In the genomic region with DNA sequence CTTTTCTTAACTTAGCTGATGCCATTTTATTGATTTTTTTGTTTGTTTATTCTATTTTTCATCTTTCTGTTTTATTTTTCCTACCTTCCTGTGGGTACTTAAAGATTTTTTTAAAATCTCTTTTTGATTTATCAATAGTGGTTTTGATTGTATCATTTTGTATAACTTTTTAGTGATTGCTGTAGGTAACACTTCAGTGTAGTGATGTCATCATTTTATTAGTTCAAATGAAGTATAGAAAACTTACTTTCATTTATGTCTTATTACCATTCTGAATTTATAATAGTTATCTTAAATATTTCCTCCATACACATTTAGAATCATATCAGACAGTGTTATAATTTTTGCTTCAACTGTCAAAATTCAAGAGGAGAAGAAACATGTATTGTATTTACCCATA, we compare ENCODE assay signal across 20 cellular contexts.
DNase-seq lines count a peak whose midpoint lies in the region; ATAC-seq and FAIRE-seq lines count a peak whose summit lies in the region.
"Had no signal": no experiment of that assay in that cellular context is flagged by ENCODE, and none has a peak within 500 bp of the region (broad histone marks: within the 10 kb centered on the region; RNA-seq: fewer than 3 reads in every experiment).

No MANE protein-coding gene starts in this region.

- peaks cover 10% of the 10 kb centered on the region for H3K9me3 Mint-ChIP-seq in activated naive CD8-positive, alpha-beta T cell treated with anti-CD3 and anti-CD28 coated beads for 36 hours
- peaks cover 20% of the 10 kb centered on the region for H3K9me3 Mint-ChIP-seq in activated naive CD8-positive, alpha-beta T cell treated with anti-CD3 and anti-CD28 coated beads, Interleukin-2, amount 50 U/mL, for 24 hours

- H3K4me1 ChIP-seq in small intestine (ENCODE audit: control insufficient read depth in 2 of 2, insufficient read depth in 1 of 2, low read depth in 1 of 2, low read length in 1 of 2): no peaks in the 10 kb centered on the region

- peaks cover 24% of the 10 kb centered on the region for H3K4me1 Mint-ChIP-seq in activated naive CD8-positive, alpha-beta T cell treated with anti-CD3 and anti-CD28 coated beads for 36 hours
- H3K4me1 Mint-ChIP-seq in activated naive CD8-positive, alpha-beta T cell treated with anti-CD3 and anti-CD28 coated beads, Interleukin-2, amount 50 U/mL, for 24 hours: peaks cover 46% of the 10 kb centered on the region

- no peaks in the 10 kb centered on the region for H3K27me3 ChIP-seq in small intestine (ENCODE audit: control insufficient read depth in 2 of 2, insufficient read depth in 2 of 2, low read length in 2 of 2)
- H3K27me3 ChIP-seq: BLaER1 had no signal

- no peak overlapping the region for H3K4me3 Mint-ChIP-seq in activated naive CD8-positive, alpha-beta T cell treated with anti-CD3 and anti-CD28 coated beads for 36 hours
- H3K4me3 Mint-ChIP-seq in activated naive CD8-positive, alpha-beta T cell treated with anti-CD3 and anti-CD28 coated beads, Interleukin-2, amount 50 U/mL, for 24 hours: no peak overlapping the region
- H3K4me3 Mint-ChIP-seq: CD8-positive, alpha-beta T cell; IgD-negative memory B cell had no signal

- peak; percentile 37 for FAIRE-seq in TTC549 (lab: Jason Lieb, UNC)
- peak; percentile 73 for FAIRE-seq in colon (lab: Jason Lieb, UNC)
- peak; percentile 94 for FAIRE-seq in small intestine (lab: Jason Lieb, UNC)
- FAIRE-seq: HTR-8/SVneo had no signal

- DNase-seq in activated naive CD8-positive, alpha-beta T cell treated with anti-CD3 and anti-CD28 coated beads for 36 hours: no peak
- DNase-seq in activated naive CD8-positive, alpha-beta T cell treated with anti-CD3 and anti-CD28 coated beads, Interleukin-2, amount 50 U/mL, for 24 hours: no peak
- DNase-seq in small intestine (no peak), C1 segment of cervical spinal cord (lab: John Stamatoyannopoulos, UW) (no peak), NAMALWA (ENCODE audit: low spot score) (no peak)
- DNase-seq: 8988T; Calu3; CD8-positive, alpha-beta T cell; DMS 273 treated with DMSO at 0.1 percent for 48 hours; DMS53; GDM1; GOT3; H7 had no signal

- no peaks in the 10 kb centered on the region for H3K27me3 Mint-ChIP-seq in activated naive CD8-positive, alpha-beta T cell treated with anti-CD3 and anti-CD28 coated beads for 36 hours
- H3K27me3 Mint-ChIP-seq in activated naive CD8-positive, alpha-beta T cell treated with anti-CD3 and anti-CD28 coated beads, Interleukin-2, amount 50 U/mL, for 24 hours: no peaks in the 10 kb centered on the region
- H3K27me3 Mint-ChIP-seq: IgD-negative memory B cell had no signal

- H3K36me3 Mint-ChIP-seq in activated naive CD8-positive, alpha-beta T cell treated with anti-CD3 and anti-CD28 coated beads for 36 hours: peaks cover 27% of the 10 kb centered on the region
- peaks cover 23% of the 10 kb centered on the region for H3K36me3 Mint-ChIP-seq in activated naive CD8-positive, alpha-beta T cell treated with anti-CD3 and anti-CD28 coated beads, Interleukin-2, amount 50 U/mL, for 24 hours (ENCODE audit: low read depth)

- H3K36me3 ChIP-seq in small intestine (ENCODE audit: control insufficient read depth in 2 of 2, insufficient read depth in 2 of 2, low read length in 2 of 2): peaks cover 0 to 3% of the 10 kb centered on the region in 2 donors

- no peaks in the 10 kb centered on the region for H3K9me3 ChIP-seq in small intestine (ENCODE audit: control insufficient read depth, low read depth)

- no peak for ATAC-seq in activated naive CD8-positive, alpha-beta T cell treated with anti-CD3 and anti-CD28 coated beads, Interleukin-2, amount 50 U/mL, for 24 hours
- no peak for ATAC-seq in GM21515 (IDR thresholded peaks at IDR 0.05; ENCODE audit: unreplicated experiment)
- ATAC-seq: CD8-positive, alpha-beta T cell; HCT116 had no signal

- no peak overlapping the region for H3K27ac ChIP-seq in small intestine (ENCODE audit: low read depth in 1 of 2, low read length in 1 of 2)
- H3K27ac ChIP-seq: BLaER1 had no signal

- peak overlapping the region; percentile 23 for H3K27ac Mint-ChIP-seq in activated naive CD8-positive, alpha-beta T cell treated with anti-CD3 and anti-CD28 coated beads for 36 hours
- no peak overlapping the region for H3K27ac Mint-ChIP-seq in activated naive CD8-positive, alpha-beta T cell treated with anti-CD3 and anti-CD28 coated beads, Interleukin-2, amount 50 U/mL, for 24 hours
- H3K27ac Mint-ChIP-seq: CD8-positive, alpha-beta T cell had no signal

- no peak overlapping the region for H3K4me3 ChIP-seq in small intestine (ENCODE audit: low read depth in 1 of 2, low read length in 2 of 2)
- H3K4me3 ChIP-seq: BLaER1 had no signal
